In the genomic region with DNA sequence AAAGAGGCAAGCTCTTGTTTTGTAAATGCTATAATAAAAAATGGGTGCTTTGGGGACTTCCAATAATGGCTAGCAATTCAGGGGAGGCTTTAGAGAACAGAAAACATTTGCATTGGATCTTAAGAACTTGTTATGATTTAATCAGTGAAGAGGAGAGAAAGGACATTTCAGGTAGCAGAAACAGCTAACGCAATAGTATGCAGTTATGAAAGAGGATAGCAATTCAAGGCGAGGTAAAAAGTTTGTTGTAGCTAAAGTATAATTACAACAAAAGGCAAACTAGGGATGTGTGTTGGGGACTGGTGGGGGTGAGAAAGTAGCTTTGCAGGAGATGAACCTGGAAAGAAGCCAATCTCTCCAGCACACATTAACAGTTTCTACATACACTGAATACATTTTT, we compare ENCODE assay signal across 1 cellular context.
TF ChIP-seq lines count a peak whose summit lies in the region.

No MANE protein-coding gene starts in this region.

TF ChIP-seq in GM23338, 12 proteins besides CTCF, POLR2A, EP300 and RAD21 (continued from another document):
- TF ChIP-seq, protein P1, sequence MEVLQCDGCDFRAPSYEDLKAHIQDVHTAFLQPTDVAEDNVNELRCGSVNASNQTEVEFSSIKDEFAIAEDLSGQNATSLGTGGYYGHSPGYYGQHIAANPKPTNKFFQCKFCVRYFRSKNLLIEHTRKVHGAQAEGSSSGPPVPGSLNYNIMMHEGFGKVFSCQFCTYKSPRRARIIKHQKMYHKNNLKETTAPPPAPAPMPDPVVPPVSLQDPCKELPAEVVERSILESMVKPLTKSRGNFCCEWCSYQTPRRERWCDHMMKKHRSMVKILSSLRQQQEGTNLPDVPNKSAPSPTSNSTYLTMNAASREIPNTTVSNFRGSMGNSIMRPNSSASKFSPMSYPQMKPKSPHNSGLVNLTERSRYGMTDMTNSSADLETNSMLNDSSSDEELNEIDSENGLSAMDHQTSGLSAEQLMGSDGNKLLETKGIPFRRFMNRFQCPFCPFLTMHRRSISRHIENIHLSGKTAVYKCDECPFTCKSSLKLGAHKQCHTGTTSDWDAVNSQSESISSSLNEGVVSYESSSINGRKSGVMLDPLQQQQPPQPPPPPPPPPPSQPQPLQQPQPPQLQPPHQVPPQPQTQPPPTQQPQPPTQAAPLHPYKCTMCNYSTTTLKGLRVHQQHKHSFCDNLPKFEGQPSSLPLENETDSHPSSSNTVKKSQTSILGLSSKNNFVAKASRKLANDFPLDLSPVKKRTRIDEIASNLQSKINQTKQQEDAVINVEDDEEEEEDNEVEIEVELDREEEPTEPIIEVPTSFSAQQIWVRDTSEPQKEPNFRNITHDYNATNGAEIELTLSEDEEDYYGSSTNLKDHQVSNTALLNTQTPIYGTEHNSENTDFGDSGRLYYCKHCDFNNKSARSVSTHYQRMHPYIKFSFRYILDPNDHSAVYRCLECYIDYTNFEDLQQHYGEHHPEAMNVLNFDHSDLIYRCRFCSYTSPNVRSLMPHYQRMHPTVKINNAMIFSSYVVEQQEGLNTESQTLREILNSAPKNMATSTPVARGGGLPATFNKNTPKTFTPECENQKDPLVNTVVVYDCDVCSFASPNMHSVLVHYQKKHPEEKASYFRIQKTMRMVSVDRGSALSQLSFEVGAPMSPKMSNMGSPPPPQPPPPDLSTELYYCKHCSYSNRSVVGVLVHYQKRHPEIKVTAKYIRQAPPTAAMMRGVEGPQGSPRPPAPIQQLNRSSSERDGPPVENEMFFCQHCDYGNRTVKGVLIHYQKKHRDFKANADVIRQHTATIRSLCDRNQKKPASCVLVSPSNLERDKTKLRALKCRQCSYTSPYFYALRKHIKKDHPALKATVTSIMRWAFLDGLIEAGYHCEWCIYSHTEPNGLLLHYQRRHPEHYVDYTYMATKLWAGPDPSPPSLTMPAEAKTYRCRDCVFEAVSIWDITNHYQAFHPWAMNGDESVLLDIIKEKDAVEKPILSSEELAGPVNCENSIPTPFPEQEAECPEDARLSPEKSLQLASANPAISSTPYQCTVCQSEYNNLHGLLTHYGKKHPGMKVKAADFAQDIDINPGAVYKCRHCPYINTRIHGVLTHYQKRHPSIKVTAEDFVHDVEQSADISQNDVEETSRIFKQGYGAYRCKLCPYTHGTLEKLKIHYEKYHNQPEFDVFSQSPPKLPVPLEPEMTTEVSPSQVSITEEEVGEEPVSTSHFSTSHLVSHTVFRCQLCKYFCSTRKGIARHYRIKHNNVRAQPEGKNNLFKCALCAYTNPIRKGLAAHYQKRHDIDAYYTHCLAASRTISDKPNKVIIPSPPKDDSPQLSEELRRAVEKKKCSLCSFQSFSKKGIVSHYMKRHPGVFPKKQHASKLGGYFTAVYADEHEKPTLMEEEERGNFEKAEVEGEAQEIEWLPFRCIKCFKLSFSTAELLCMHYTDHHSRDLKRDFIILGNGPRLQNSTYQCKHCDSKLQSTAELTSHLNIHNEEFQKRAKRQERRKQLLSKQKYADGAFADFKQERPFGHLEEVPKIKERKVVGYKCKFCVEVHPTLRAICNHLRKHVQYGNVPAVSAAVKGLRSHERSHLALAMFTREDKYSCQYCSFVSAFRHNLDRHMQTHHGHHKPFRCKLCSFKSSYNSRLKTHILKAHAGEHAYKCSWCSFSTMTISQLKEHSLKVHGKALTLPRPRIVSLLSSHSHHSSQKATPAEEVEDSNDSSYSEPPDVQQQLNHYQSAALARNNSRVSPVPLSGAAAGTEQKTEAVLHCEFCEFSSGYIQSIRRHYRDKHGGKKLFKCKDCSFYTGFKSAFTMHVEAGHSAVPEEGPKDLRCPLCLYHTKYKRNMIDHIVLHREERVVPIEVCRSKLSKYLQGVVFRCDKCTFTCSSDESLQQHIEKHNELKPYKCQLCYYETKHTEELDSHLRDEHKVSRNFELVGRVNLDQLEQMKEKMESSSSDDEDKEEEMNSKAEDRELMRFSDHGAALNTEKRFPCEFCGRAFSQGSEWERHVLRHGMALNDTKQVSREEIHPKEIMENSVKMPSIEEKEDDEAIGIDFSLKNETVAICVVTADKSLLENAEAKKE (CRISPR knock-in tag; IDR thresholded peaks at IDR 0.05): no peak
- TF ChIP-seq, protein P2, sequence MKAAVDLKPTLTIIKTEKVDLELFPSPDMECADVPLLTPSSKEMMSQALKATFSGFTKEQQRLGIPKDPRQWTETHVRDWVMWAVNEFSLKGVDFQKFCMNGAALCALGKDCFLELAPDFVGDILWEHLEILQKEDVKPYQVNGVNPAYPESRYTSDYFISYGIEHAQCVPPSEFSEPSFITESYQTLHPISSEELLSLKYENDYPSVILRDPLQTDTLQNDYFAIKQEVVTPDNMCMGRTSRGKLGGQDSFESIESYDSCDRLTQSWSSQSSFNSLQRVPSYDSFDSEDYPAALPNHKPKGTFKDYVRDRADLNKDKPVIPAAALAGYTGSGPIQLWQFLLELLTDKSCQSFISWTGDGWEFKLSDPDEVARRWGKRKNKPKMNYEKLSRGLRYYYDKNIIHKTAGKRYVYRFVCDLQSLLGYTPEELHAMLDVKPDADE (IDR thresholded peaks at IDR 0.05): no peak
- TF ChIP-seq JUNB (IDR thresholded peaks at IDR 0.05; ENCODE audit: unreplicated experiment): no peak
- no peak for TF ChIP-seq POLR2AphosphoS5 (IDR thresholded peaks at IDR 0.05; ENCODE audit: low read depth)
- TF ChIP-seq EZH2phosphoT487 (IDR thresholded peaks at IDR 0.05; ENCODE audit: unreplicated experiment): no peak
